In genomic region chr17:17011043-17011907, GRCh38 we compare ENCODE assay signal across 9 cellular contexts. TPM values are rescaled to one million over a fixed set of nuclear protein-coding genes. Genes with fewer than 3 reads are reported as not detected.
DNase-seq lines count a peak whose midpoint lies in the region; ATAC-seq and TF ChIP-seq lines count a peak whose summit lies in the region.
"Not testable (repeated sequence)": the region's sequence is repeated elsewhere in the genome, so short reads cannot be mapped to it uniquely, and the experiment has no call there.
"Had no signal": no experiment of that assay in that cellular context is flagged by ENCODE, and none has a peak within 500 bp of the region (broad histone marks: within the 10 kb centered on the region; RNA-seq: fewer than 3 reads in every experiment).

No MANE protein-coding gene starts in this region.

- ATAC-seq in body of pancreas = peak; percentile 41

- in situ Hi-C loops in SK-MEL-5 (cut with HindIII; ENCODE audit: low pct_unique_long_range_greater_than_20kb, low sequenced_read_pairs) = not testable (repeated sequence)

- peak; percentile 97 for DNase-seq in A172 (ENCODE audit: low spot score)
- peak; percentile 98 for DNase-seq in EL
- peak; percentile 93 for DNase-seq in M059J (ENCODE audit: low read depth)
- DNase-seq in SK-MEL-5 (ENCODE audit: low read depth, low spot score) = peak; percentile 43
- peak in 2 of 4 donors; percentile 44 to 46 for DNase-seq in body of pancreas
- peak; percentile 96 for DNase-seq in fibroblast of villous mesenchyme (ENCODE audit: low read depth)
- peak; percentile 71 for DNase-seq in kidney glomerular epithelial cell (lab: John Stamatoyannopoulos, UW)
- peak; percentile 56 for DNase-seq in prostate gland (ENCODE audit: low spot score)

- not testable (repeated sequence) for H3K27me3 ChIP-seq in body of pancreas; prostate gland (replicated peaks; ENCODE audit: insufficient read depth)

- 44 to 60% methylated on average over 1 to 5 of the region's 12 CpGs for WGBS in body of pancreas, 2 donors
- WGBS in prostate gland = 4% methylated on average over 5 of the region's 12 CpGs

- not testable (repeated sequence) for TF ChIP-seq CTCF in body of pancreas (IDR thresholded peaks at IDR 0.05); fibroblast of villous mesenchyme (IDR thresholded peaks at IDR 0.05; ENCODE audit: insufficient read depth, low read depth, low read length); prostate gland (IDR thresholded peaks at IDR 0.05)

- TF ChIP-seq POLR2A in body of pancreas (IDR thresholded peaks at IDR 0.05); prostate gland (IDR thresholded peaks at IDR 0.05): not testable (repeated sequence)

- not testable (repeated sequence) for H3K9me3 ChIP-seq in body of pancreas, prostate gland

- not testable (repeated sequence) for H3K4me3 ChIP-seq in body of pancreas; fibroblast of villous mesenchyme (ENCODE audit: low read depth, low read length); prostate gland

- H3K36me3 ChIP-seq in body of pancreas (replicated peaks in 1 of 2; ENCODE audit: insufficient read depth in 1 of 2, low read depth in 2 of 2); prostate gland: not testable (repeated sequence)

- intact Hi-C loops in body of pancreas (cut with DNase I); prostate gland (cut with DNase I): not testable (repeated sequence)

- peaks cover 14% of the 10 kb centered on the region for H3K4me1 ChIP-seq in body of pancreas
- H3K4me1 ChIP-seq in prostate gland (replicated peaks) = not testable (repeated sequence)

- H3K27ac ChIP-seq in body of pancreas = peak overlapping the region; percentile 52 to 74 (median 68)
- H3K27ac ChIP-seq in prostate gland = not testable (repeated sequence)

RNA-seq across cellular contexts. Expression of gene MPRIP, which starts 31.0 kb away (rescaled TPM):
- 295 and 299 TPM in 2 replicates for total RNA-seq in A172 (2014; rRNA removed; shearing (Covaris generic))
- 78.2 and 127 TPM in 2 replicates for total RNA-seq in M059J (2014; rRNA removed; shearing (Covaris generic))
- total RNA-seq in SK-MEL-5 (2014; rRNA removed; shearing (Covaris generic)) = 85.5 and 87.9 TPM in 2 replicates
- polyA plus RNA-seq in SK-MEL-5 (2015; cell fraction: cytosol; rRNA removed) = 101 and 118 TPM in 2 replicates
- polyA plus RNA-seq in SK-MEL-5 (2015; cell fraction: nucleus; rRNA removed) = 106 and 128 TPM in 2 replicates
- total RNA-seq in body of pancreas = 100 to 1,000 TPM; 147 to 269 TPM
- 157 and 178 TPM in 2 replicates for total RNA-seq in fibroblast of villous mesenchyme
- total RNA-seq in prostate gland = 100 to 1,000 TPM in 1 of 2 donors, 10 to 100 TPM in 1; 84.3 to 258 TPM

RNA-seq across cellular contexts. Expression of gene TNFRSF13B, which starts 39.4 kb away (rescaled TPM):
- not detected in 2 replicates for total RNA-seq in A172 (2014; rRNA removed; shearing (Covaris generic))
- not detected in 2 replicates for total RNA-seq in M059J (2014; rRNA removed; shearing (Covaris generic))
- not detected in 2 replicates for total RNA-seq in SK-MEL-5 (2014; rRNA removed; shearing (Covaris generic))
- not detected in 2 replicates for polyA plus RNA-seq in SK-MEL-5 (2015; cell fraction: cytosol; rRNA removed)
- not detected in 2 replicates for polyA plus RNA-seq in SK-MEL-5 (2015; cell fraction: nucleus; rRNA removed)
- total RNA-seq in body of pancreas (not detected), fibroblast of villous mesenchyme (not detected in 2 replicates), prostate gland (not detected)
- polyA plus RNA-seq: immature natural killer cell had no signal
